Comparison of ENCODE assay signal across 14 cellular contexts in the genomic region with DNA sequence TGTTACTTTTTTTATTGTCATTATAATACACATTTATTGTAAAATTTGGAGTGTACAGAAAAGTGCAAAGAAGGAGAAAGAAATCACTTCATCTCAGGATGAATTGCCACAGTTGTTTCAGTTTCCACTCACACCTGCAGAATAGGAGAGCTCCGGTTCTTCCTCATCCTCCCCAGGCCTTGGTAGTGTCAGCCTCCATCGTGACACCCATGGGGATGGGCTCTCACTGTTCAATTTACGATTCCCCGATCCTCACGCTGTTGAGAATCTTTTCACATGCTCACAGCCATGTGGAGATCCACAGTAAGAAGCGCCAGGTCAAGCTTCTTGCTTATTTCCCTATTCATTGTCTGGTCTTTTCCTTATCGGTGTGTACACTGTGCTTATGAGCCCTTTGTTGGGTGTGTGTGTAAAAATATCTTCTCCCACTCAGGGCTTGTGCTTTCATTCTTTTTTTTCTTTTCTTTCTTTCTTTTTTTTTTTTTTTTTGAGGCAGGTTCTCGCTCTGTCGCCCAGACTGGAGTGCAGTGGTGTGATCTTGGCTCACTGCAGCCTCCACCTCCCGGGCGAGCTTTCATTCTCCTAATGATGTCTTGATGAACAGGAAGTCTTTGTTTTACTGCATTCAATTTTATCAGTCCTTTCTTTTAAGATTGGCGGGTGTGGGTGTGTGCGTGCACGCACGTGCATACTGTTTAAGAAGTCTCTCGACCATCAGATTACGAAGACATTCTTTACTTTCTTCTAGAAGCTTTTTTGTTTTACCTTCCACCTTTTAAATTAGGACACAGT. TPM values are rescaled to one million over a fixed set of nuclear protein-coding genes. Genes with fewer than 3 reads are reported as not detected.
DNase-seq lines count a peak whose midpoint lies in the region; ATAC-seq, FAIRE-seq and TF ChIP-seq lines count a peak whose summit lies in the region.
"Had no signal": no experiment of that assay in that cellular context is flagged by ENCODE, and none has a peak within 500 bp of the region (broad histone marks: within the 10 kb centered on the region; RNA-seq: fewer than 3 reads in every experiment).

No MANE protein-coding gene starts in this region.

- no TSS peak for BruUV-seq in GM12878 (replicated peaks; lab: Mats Ljungman, UMichigan)

- DNase-seq in activated CD4-positive, alpha-beta T cell treated with anti-CD3 and anti-CD28 coated beads, Interleukin-2, amount 10 ng/mL, durations not matched to agents 24 days and 14 days: peak; percentile 70
- no peak for DNase-seq in activated CD4-positive, alpha-beta T cell treated with anti-CD3 and anti-CD28 coated beads, Interleukin-2, amount 50 U/mL, for 48 hours
- DNase-seq in OCI-M1 (lab: John Stamatoyannopoulos, UW) (peak; percentile 2), GM12878 (ENCODE audit: low read depth, low spot score) (no peak), sigmoid colon (peak; percentile 24), HTR-8/SVneo (ENCODE audit: insufficient read length, low spot score) (no peak), DMS153 treated with DMSO at 0.1 percent for 48 hours (lab: John Stamatoyannopoulos, UW; ENCODE audit: unreplicated experiment) (no peak), NCI-H510A (lab: John Stamatoyannopoulos, UW) (no peak)
- DNase-seq: adrenal gland, foreskin fibroblast, NCI-H1105 treated with DMSO at 0.1 percent for 48 hours had no signal

- no peak overlapping the region for H3K27ac ChIP-seq in GM12878 (ENCODE audit: control insufficient read depth, insufficient read depth)
- peak overlapping the region in 3 of 4 donors; percentile 20 to 67 (median 56) for H3K27ac ChIP-seq in sigmoid colon
- H3K27ac ChIP-seq: tibial nerve had no signal

- no peaks in the 10 kb centered on the region for H3K27me3 ChIP-seq in GM12878 (replicated peaks in 1 of 2; ENCODE audit: control insufficient read depth in 2 of 2, insufficient read depth in 2 of 2, low read length in 1 of 2)
- no peaks in the 10 kb centered on the region for H3K27me3 ChIP-seq in sigmoid colon
- H3K27me3 ChIP-seq: adrenal gland, tibial nerve had no signal

- TF ChIP-seq POLR2A in GM12878 (IDR thresholded peaks at IDR 0.05; ENCODE audit: low read depth, low read length): no peak
- TF ChIP-seq POLR2A in sigmoid colon (IDR thresholded peaks at IDR 0.05): no peak

- peak overlapping the region; percentile 39 for H3K27ac Mint-ChIP-seq in activated CD4-positive, alpha-beta T cell treated with anti-CD3 and anti-CD28 coated beads, Interleukin-2, amount 10 ng/mL, durations not matched to agents 24 days and 14 days

- H3K4me1 ChIP-seq in GM12878 (ENCODE audit: control insufficient read depth, insufficient read depth, low read length): peaks cover 30% of the 10 kb centered on the region
- peaks cover 0 to 75% (median 45%) of the 10 kb centered on the region in 4 donors for H3K4me1 ChIP-seq in sigmoid colon

- H3K4me1 Mint-ChIP-seq in activated CD4-positive, alpha-beta T cell treated with anti-CD3 and anti-CD28 coated beads, Interleukin-2, amount 10 ng/mL, durations not matched to agents 24 days and 14 days: peaks cover 50% of the 10 kb centered on the region

- H3K27me3 Mint-ChIP-seq in activated CD4-positive, alpha-beta T cell treated with anti-CD3 and anti-CD28 coated beads, Interleukin-2, amount 10 ng/mL, durations not matched to agents 24 days and 14 days: peaks cover 11% of the 10 kb centered on the region

- H4K20me1 ChIP-seq in GM12878 (ENCODE audit: control insufficient read depth, insufficient read depth): no peaks in the 10 kb centered on the region

- peak overlapping the region; percentile 74 for H3K4me3 Mint-ChIP-seq in activated CD4-positive, alpha-beta T cell treated with anti-CD3 and anti-CD28 coated beads, Interleukin-2, amount 10 ng/mL, durations not matched to agents 24 days and 14 days

- no peaks in the 10 kb centered on the region for H3K36me3 Mint-ChIP-seq in activated CD4-positive, alpha-beta T cell treated with anti-CD3 and anti-CD28 coated beads, Interleukin-2, amount 10 ng/mL, durations not matched to agents 24 days and 14 days (ENCODE audit: low read depth)

- WGBS in GM12878 (ENCODE audit: insufficient coverage, insufficient replicate concordance, low lambda C conversion rate, missing lambda C conversion rate): 80% methylated on average over 15 of the region's 17 CpGs
- WGBS in sigmoid colon, 2 donors: 15 to 44% methylated on average over 17 of the region's 17 CpGs

- TF ChIP-seq RAD21 in GM12878 (IDR thresholded peaks at IDR 0.05; ENCODE audit: insufficient read depth, low read depth, low read length): no peak

- H3K4me2 ChIP-seq in GM12878 (ENCODE audit: control insufficient read depth, insufficient read depth): no peak overlapping the region

- no peaks in the 10 kb centered on the region for H3K9me3 Mint-ChIP-seq in activated CD4-positive, alpha-beta T cell treated with anti-CD3 and anti-CD28 coated beads, Interleukin-2, amount 10 ng/mL, durations not matched to agents 24 days and 14 days

- FAIRE-seq in GM12878 (lab: Jason Lieb, UNC): no peak
- FAIRE-seq in HTR-8/SVneo (lab: Jason Lieb, UNC): no peak
- FAIRE-seq: A549 had no signal

- H2AFZ ChIP-seq in GM12878 (ENCODE audit: control insufficient read depth, low read depth, low read length): no peak overlapping the region

- no peaks in the 10 kb centered on the region; the same call in 2 of the 3 replicates for H3K9me3 ChIP-seq in GM12878 (replicated peaks; ENCODE audit: control insufficient read depth, insufficient read depth, low read length)
- H3K9me3 ChIP-seq in sigmoid colon: no peaks in the 10 kb centered on the region
- H3K9me3 ChIP-seq: A549, adrenal gland, tibial nerve had no signal

- H3K79me2 ChIP-seq in GM12878 (ENCODE audit: control insufficient read depth, insufficient read depth, low read length): peaks cover 3% of the 10 kb centered on the region; the same call in 1 of the 2 replicates

- no peak overlapping the region for H3K4me3 ChIP-seq in GM12878
- no peak overlapping the region for H3K4me3 ChIP-seq in sigmoid colon
- H3K4me3 ChIP-seq: A549, adrenal gland, tibial nerve had no signal

- H3K36me3 ChIP-seq in GM12878 (ENCODE audit: control insufficient read depth in 2 of 2, insufficient read depth in 2 of 2, low read length in 1 of 2) (no peaks in the 10 kb centered on the region), sigmoid colon (no peaks in the 10 kb centered on the region)
- H3K36me3 ChIP-seq: adrenal gland, tibial nerve had no signal

- TF ChIP-seq EP300 in GM12878 (IDR thresholded peaks at IDR 0.05; ENCODE audit: borderline replicate concordance in 1 of 2, control insufficient read depth in 1 of 2, low read depth in 2 of 2, low read length in 2 of 2) (no peak), sigmoid colon (IDR thresholded peaks at IDR 0.05) (no peak)

- POLR2A ChIA-PET in GM12878 (lab: Charles Lee): interaction anchor here (0.6 to 0.8 kb wide), 4 partner anchors 9 to 470 kb away, joined by 3 to 4 read pairs (median 4); no protein-coding TSS in a partner anchor

- in situ Hi-C loops in GM12878 (cut with MboI): no loop called here

- ATAC-seq in GM12878: peak; percentile 20; the same call in 1 of the 3 replicates
- ATAC-seq: A549, Right ventricle myocardium inferior had no signal

- intact Hi-C loops in activated CD4-positive, alpha-beta T cell treated with anti-CD3 and anti-CD28 coated beads, Interleukin-2, amount 10 ng/mL, durations not matched to agents 24 days and 14 days (cut with micrococcal nuclease): no loop called here
- intact Hi-C loops in GM12878 (cut with micrococcal nuclease; ENCODE audit: unreplicated experiment): no loop called here
- intact Hi-C loops in sigmoid colon (cut with DNase I): no loop called here

- CTCF ChIA-PET in GM12878 (lab: Yijun Ruan, JAX): interaction anchor here (0.7 to 0.8 kb wide), 2 partner anchors 43 to 188 kb away, joined by 3 to 4 read pairs; no protein-coding TSS in a partner anchor

- TF ChIP-seq CTCF in GM12878 (IDR thresholded peaks at IDR 0.05 in 2 of 3, conservative IDR thresholded peaks at IDR 0.05 in 1 of 3; ENCODE audit: control insufficient read depth in 2 of 3, extremely low read depth in 1 of 3, insufficient read depth in 1 of 3, low read depth in 3 of 3, low read length in 3 of 3) (no peak), sigmoid colon (IDR thresholded peaks at IDR 0.05) (no peak)

- no peak overlapping the region for H3K9ac ChIP-seq in GM12878 (ENCODE audit: control insufficient read depth, insufficient read depth, low read length)

- RAD21 ChIA-PET in GM12878 (lab: Charles Lee; ENCODE audit: unreplicated experiment): interaction anchor here (0.9 to 1.4 kb wide), 2 partner anchors 34 to 135 kb away, joined by 3 to 4 read pairs; no protein-coding TSS in a partner anchor

- SMC1A ChIA-PET in GM12878 (lab: Charles Lee; ENCODE audit: uncharacterized antibody, unreplicated experiment): interaction anchor here (0.6 to 2.4 kb wide), 4 partner anchors 10 to 15 kb away, joined by 3 to 5 read pairs (median 4); no protein-coding TSS in a partner anchor

TF ChIP-seq in GM12878, 131 proteins besides CTCF, POLR2A, EP300 and RAD21 (continues in another document):
- TF ChIP-seq CREB1 (IDR thresholded peaks at IDR 0.05; ENCODE audit: low read depth) (no peak), FOS (IDR thresholded peaks at IDR 0.05; ENCODE audit: borderline replicate concordance, extremely low read depth, insufficient read length) (no peak), FOXK2 (IDR thresholded peaks at IDR 0.05) (no peak), TAF1 (IDR thresholded peaks at IDR 0.05; ENCODE audit: borderline replicate concordance, low read depth, low read length) (no peak)

RNA-seq across cellular contexts. Expression of a gene that starts 21.5 kb away (rescaled TPM):
- total RNA-seq in activated CD4-positive, alpha-beta T cell treated with anti-CD3 and anti-CD28 coated beads, Interleukin-2, amount 10 ng/mL, durations not matched to agents 24 days and 14 days: 21.5 and 21.6 TPM in 2 replicates
- total RNA-seq in GM12878 (2013; cell fraction: nucleolus; rRNA removed): 78.3 and 86.3 TPM in 2 replicates
- total RNA-seq in GM12878 (2014; rRNA removed) (4.6 and 5.6 TPM in 2 replicates), GM12878 (2014; rRNA removed; fragmentation: Illumina TruSeq; extraction: Trizol) (3.5 and 4.7 TPM in 2 replicates), GM12878 (2021) (21.8 and 23.3 TPM in 2 replicates), sigmoid colon (10 to 100 TPM; 12.7 to 31.8 (median 23.0) TPM)
- polyA plus RNA-seq in GM12878 (2011; ENCODE audit: low read depth): 3.7 TPM
- polyA plus RNA-seq in GM12878 (2011; rRNA removed) (5.4 and 10.3 TPM in 2 replicates), GM12878 (2014; fragmentation: Illumina TruSeq; extraction: Trizol) (3.2 and 6.4 TPM in 2 replicates), GM12878 (2014; fragmentation: Nextera tagmentation; extraction: Ambion mirVana) (under 1 TPM; 0.91 to 0.95 TPM), GM12878 (2014; rRNA removed) (10.0 and 14.3 TPM in 2 replicates), GM12878 (2016; fragmentation: Nextera tagmentation; extraction: Ambion mirVana) (1 to 10 TPM; 6.3 to 6.7 TPM), sigmoid colon (10 to 100 TPM in 1 of 3 donors, 1 to 10 TPM in 2; 6.0 to 19.2 (median 7.4) TPM)
- polyA plus RNA-seq in GM12878 (2011; cell fraction: cytosol; rRNA removed): 12.8 and 13.0 TPM in 2 replicates
- 27.3 and 31.5 TPM in 2 replicates for polyA plus RNA-seq in GM12878 (2011; cell fraction: nucleus; rRNA removed)
- polyA plus RNA-seq in GM12878 (2012): 9.1 and 12.8 TPM in 2 replicates
- 20.2 and 34.1 TPM in 2 replicates for polyA minus RNA-seq in GM12878 (2011; rRNA and poly(A)+ RNA removed)
- 14.3 and 17.9 TPM in 2 replicates for polyA minus RNA-seq in GM12878 (2011; cell fraction: cytosol; rRNA and poly(A)+ RNA removed)
- polyA minus RNA-seq in GM12878 (2011; cell fraction: nucleus; rRNA and poly(A)+ RNA removed): 23.7 and 38.9 TPM in 2 replicates

Comparison
In these comparisons a context has a peak if more than half of its experiments do, and no peak if none do; other contexts are left out.
1. DNase-seq: peak in activated CD4-positive, alpha-beta T cell treated with anti-CD3 and anti-CD28 coated beads, Interleukin-2, amount 10 ng/mL, durations not matched to agents 24 days and 14 days (single experiment), OCI-M1 (single experiment) and sigmoid colon (single experiment); none in activated CD4-positive, alpha-beta T cell treated with anti-CD3 and anti-CD28 coated beads, Interleukin-2, amount 50 U/mL, for 48 hours (0 of 2), GM12878 (single experiment), HTR-8/SVneo (single experiment), DMS153 treated with DMSO at 0.1 percent for 48 hours (single experiment) and NCI-H510A (single experiment).